In genomic region chr12:127656261-127656660, GRCh38 we compare ENCODE assay signal across 30 cellular contexts.
"Had no signal": no experiment of that assay in that cellular context is flagged by ENCODE, and none has a peak within 500 bp of the region (broad histone marks: within the 10 kb centered on the region; RNA-seq: fewer than 3 reads in every experiment).

No MANE protein-coding gene starts in this region.

- FAIRE-seq: bronchial epithelial cell, TTC549 had no signal

- H3K36me3 ChIP-seq: Peyer's patch had no signal

- H3K9me3 Mint-ChIP-seq: activated naive CD4-positive, alpha-beta T cell treated with anti-CD3 and anti-CD28 coated beads, Interleukin-2, amount 10 ng/mL, durations not matched to agents 7 days and 5 days; activated naive CD8-positive, alpha-beta T cell treated with anti-CD3 and anti-CD28 coated beads for 36 hours; activated T-helper 17 cell treated with anti-CD3 and anti-CD28 coated beads, Interleukin-2, amount 50 U/mL, for 72 hours had no signal

- H3K4me1 ChIP-seq: body of pancreas, Peyer's patch had no signal

- H3K4me3 Mint-ChIP-seq: activated CD4-positive, alpha-beta memory T cell treated with anti-CD3 and anti-CD28 coated beads, Interleukin-2, amount 10 ng/mL, durations not matched to agents 7 days and 5 days; activated naive CD4-positive, alpha-beta T cell treated with anti-CD3 and anti-CD28 coated beads, Interleukin-2, amount 10 ng/mL, durations not matched to agents 7 days and 5 days; activated naive CD8-positive, alpha-beta T cell treated with anti-CD3 and anti-CD28 coated beads for 36 hours; activated T-helper 17 cell treated with anti-CD3 and anti-CD28 coated beads, Interleukin-2, amount 50 U/mL, for 72 hours; central memory CD8-positive, alpha-beta T cell; T-cell had no signal

- H3K36me3 Mint-ChIP-seq: activated naive CD4-positive, alpha-beta T cell treated with anti-CD3 and anti-CD28 coated beads, Interleukin-2, amount 10 ng/mL, durations not matched to agents 7 days and 5 days; activated naive CD8-positive, alpha-beta T cell treated with anti-CD3 and anti-CD28 coated beads for 36 hours; T-cell had no signal

- H3K27me3 ChIP-seq: body of pancreas, Peyer's patch had no signal

- H3K27ac Mint-ChIP-seq: activated CD4-positive, alpha-beta memory T cell treated with anti-CD3 and anti-CD28 coated beads, Interleukin-2, amount 10 ng/mL, durations not matched to agents 7 days and 5 days; activated naive CD4-positive, alpha-beta T cell treated with anti-CD3 and anti-CD28 coated beads, Interleukin-2, amount 10 ng/mL, durations not matched to agents 7 days and 5 days; activated naive CD8-positive, alpha-beta T cell treated with anti-CD3 and anti-CD28 coated beads for 36 hours; activated T-helper 17 cell treated with anti-CD3 and anti-CD28 coated beads, Interleukin-2, amount 50 U/mL, for 72 hours; T-cell had no signal

- H3K27me3 Mint-ChIP-seq: activated CD4-positive, alpha-beta memory T cell treated with anti-CD3 and anti-CD28 coated beads, Interleukin-2, amount 10 ng/mL, durations not matched to agents 7 days and 5 days; activated naive CD4-positive, alpha-beta T cell treated with anti-CD3 and anti-CD28 coated beads, Interleukin-2, amount 10 ng/mL, durations not matched to agents 7 days and 5 days; activated naive CD8-positive, alpha-beta T cell treated with anti-CD3 and anti-CD28 coated beads for 36 hours; activated T-helper 17 cell treated with anti-CD3 and anti-CD28 coated beads, Interleukin-2, amount 50 U/mL, for 72 hours; central memory CD8-positive, alpha-beta T cell; T-cell had no signal

- DNase-seq: activated CD4-positive, alpha-beta memory T cell treated with anti-CD3 and anti-CD28 coated beads, Interleukin-2, amount 10 ng/mL, durations not matched to agents 7 days and 5 days; activated CD4-positive, alpha-beta T cell treated with anti-CD3 and anti-CD28 coated beads, Interleukin-2, amount 50 U/mL, for 1 hour; activated CD4-positive, CD25-positive, alpha-beta regulatory T cell; activated gamma-delta T cell; activated naive CD4-positive, alpha-beta T cell treated with anti-CD3 and anti-CD28 coated beads, Interleukin-2, amount 10 ng/mL, durations not matched to agents 7 days and 5 days; activated naive CD8-positive, alpha-beta T cell treated with anti-CD3 and anti-CD28 coated beads for 36 hours; activated T-cell treated with anti-CD3 and anti-CD28 coated beads for 4 hours; activated T-cell treated with anti-CD3 and anti-CD28 coated beads, Interleukin-2, amount 50 U/mL, for 48 hours; body of pancreas; KBM-7; MV-4-11; NCI-H1092 treated with DMSO at 0.1 percent for 48 hours; NCI-H1417 treated with DMSO at 0.1 percent for 48 hours; NCI-H1694; NCI-H2029; NCI-H2107; NCI-H2171 treated with DMSO at 0.1 percent for 48 hours; NCI-H226; NCI-H526; NCI-H82; Peyer's patch; Right ventricle myocardium superior; T-cell; T-helper 2 cell had no signal

- H3K27ac ChIP-seq: body of pancreas, Peyer's patch, RWPE1, VCaP had no signal

- H3K4me1 Mint-ChIP-seq: activated CD4-positive, alpha-beta memory T cell treated with anti-CD3 and anti-CD28 coated beads, Interleukin-2, amount 10 ng/mL, durations not matched to agents 7 days and 5 days; activated naive CD4-positive, alpha-beta T cell treated with anti-CD3 and anti-CD28 coated beads, Interleukin-2, amount 10 ng/mL, durations not matched to agents 7 days and 5 days; activated naive CD8-positive, alpha-beta T cell treated with anti-CD3 and anti-CD28 coated beads for 36 hours; activated T-helper 17 cell treated with anti-CD3 and anti-CD28 coated beads, Interleukin-2, amount 50 U/mL, for 72 hours; central memory CD8-positive, alpha-beta T cell; T-cell had no signal

- H3K9me3 ChIP-seq: body of pancreas, Peyer's patch had no signal

- H3K4me3 ChIP-seq: body of pancreas, Peyer's patch had no signal
